In the genomic region with DNA sequence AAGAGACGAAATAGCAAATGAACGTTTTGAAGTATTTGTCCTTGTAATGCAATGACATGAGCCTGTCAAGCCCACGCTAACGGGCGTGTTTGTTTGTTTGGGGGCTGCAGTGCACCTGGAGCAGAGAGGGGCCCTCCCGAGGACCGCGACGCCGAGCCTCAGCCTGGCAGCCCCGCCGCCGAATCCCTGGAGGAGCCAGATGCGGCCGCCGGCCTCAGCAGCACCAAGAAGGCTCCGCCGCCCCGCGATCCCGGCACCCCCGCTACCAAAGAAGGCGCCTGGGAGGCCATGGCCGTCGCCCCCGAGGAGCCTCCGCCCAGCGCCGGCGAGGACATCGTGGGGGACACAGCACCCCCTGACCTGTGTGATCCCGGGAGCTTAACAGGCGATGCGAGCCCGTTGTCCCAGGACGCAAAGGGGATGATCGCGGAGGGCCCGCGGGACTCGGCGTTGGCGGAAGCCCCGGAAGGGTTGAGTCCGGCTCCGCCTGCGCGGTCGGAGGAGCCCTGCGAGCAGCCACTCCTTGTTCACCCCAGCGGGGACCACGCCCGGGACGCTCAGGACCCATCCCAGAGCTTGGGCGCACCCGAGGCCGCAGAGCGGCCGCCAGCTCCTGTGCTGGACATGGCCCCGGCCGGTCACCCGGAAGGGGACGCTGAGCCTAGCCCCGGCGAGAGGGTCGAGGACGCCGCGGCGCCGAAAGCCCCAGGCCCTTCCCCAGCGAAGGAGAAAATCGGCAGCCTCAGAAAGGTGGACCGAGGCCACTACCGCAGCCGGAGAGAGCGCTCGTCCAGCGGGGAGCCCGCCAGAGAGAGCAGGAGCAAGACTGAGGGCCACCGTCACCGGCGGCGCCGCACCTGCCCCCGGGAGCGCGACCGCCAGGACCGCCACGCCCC, we compare ENCODE assay signal across 16 cellular contexts. TPM values are rescaled to one million over a fixed set of nuclear protein-coding genes. Genes with fewer than 3 reads are reported as not detected.
DNase-seq lines count a peak whose midpoint lies in the region; ATAC-seq, FAIRE-seq and TF ChIP-seq lines count a peak whose summit lies in the region.
"Had no signal": no experiment of that assay in that cellular context is flagged by ENCODE, and none has a peak within 500 bp of the region (broad histone marks: within the 10 kb centered on the region; RNA-seq: fewer than 3 reads in every experiment).

No MANE protein-coding gene starts in this region.

- no peaks in the 10 kb centered on the region for H3K79me2 ChIP-seq in K562 (ENCODE audit: control insufficient read depth, insufficient read depth, low read length)

- no peak for TF ChIP-seq RAD21 in K562 (CRISPR knock-in tag; conservative IDR thresholded peaks at IDR 0.05 in 1 of 2, IDR thresholded peaks at IDR 0.05 in 1 of 2)

- no peak for TF ChIP-seq POLR2A in K562 (conservative IDR thresholded peaks at IDR 0.05)

- ATAC-seq in Right ventricle myocardium superior (ENCODE audit: poor library complexity) = no peak
- no peak for ATAC-seq in K562
- ATAC-seq in lower lobe of right lung = peak; percentile 12 to 38
- no peak for ATAC-seq in WTC11
- ATAC-seq: GM12878 had no signal

- H3K9me1 ChIP-seq in K562 (ENCODE audit: control insufficient read depth, insufficient read depth, low read length) = no peaks in the 10 kb centered on the region

- POLR2A ChIA-PET in K562 (lab: Yijun Ruan, JAX) = interaction anchor here (1.0 kb wide), 1 partner anchor 57 kb away, joined by 4 read pairs; no protein-coding TSS in a partner anchor
- POLR2A ChIA-PET in WTC11 (lab: Charles Lee) = interaction anchor here (1.0 kb wide), 1 partner anchor 170 kb away, joined by 3 read pairs; no protein-coding TSS in a partner anchor

- H3K9ac ChIP-seq in K562 (ENCODE audit: insufficient read depth in 1 of 2, low read depth in 2 of 2, low read length in 2 of 2) = no peak overlapping the region
- H3K9ac ChIP-seq: BLaER1 had no signal

- no peak for FAIRE-seq in K562 (lab: Jason Lieb, UNC)
- FAIRE-seq: GM12878 had no signal

- H3K4me1 Mint-ChIP-seq in WTC11 = no peaks in the 10 kb centered on the region
- H3K4me1 Mint-ChIP-seq: CD4-positive, CD25-positive, alpha-beta regulatory T cell had no signal

- H2AFZ ChIP-seq in K562 (ENCODE audit: low read depth, low read length) = no peak overlapping the region

- H3K9me3 ChIP-seq in K562 (replicated peaks; ENCODE audit: control insufficient read depth, insufficient read depth, low read depth, low read length) = no peaks in the 10 kb centered on the region; the same call in 1 of the 2 replicates
- no peaks in the 10 kb centered on the region for H3K9me3 ChIP-seq in lower lobe of right lung
- H3K9me3 ChIP-seq: BLaER1, HAP-1 had no signal

- H3K27ac ChIP-seq in K562 (ENCODE audit: extremely low read depth, low read depth, low read length) (no peak overlapping the region), lower lobe of right lung (no peak overlapping the region)
- H3K27ac ChIP-seq: 22Rv1, BLaER1 had no signal

- DNase-seq in Right ventricle myocardium superior (peak; percentile 38), cardiac septum (ENCODE audit: low spot score) (no peak), K562 (ENCODE audit: extremely low read depth in 1 of 4, low spot score in 3 of 4) (no peak), lower lobe of right lung (no peak), posterior vena cava (ENCODE audit: low spot score) (peak; percentile 79), CD1c-positive myeloid dendritic cell (ENCODE audit: extremely low spot score) (no peak), NCI-H1105 treated with DMSO at 0.1 percent for 48 hours (lab: John Stamatoyannopoulos, UW) (no peak), WTC11 (ENCODE audit: low spot score) (no peak)
- DNase-seq: Calu3; CD4-positive, CD25-positive, alpha-beta regulatory T cell; DMS79; GOT3 had no signal

- no peaks in the 10 kb centered on the region for H3K27me3 ChIP-seq in K562 (ENCODE audit: control insufficient read depth in 2 of 2, insufficient read depth in 2 of 2, low read length in 2 of 2)
- H3K27me3 ChIP-seq in lower lobe of right lung (ENCODE audit: low read depth) = no peaks in the 10 kb centered on the region
- H3K27me3 ChIP-seq: BLaER1 had no signal

- H4K20me1 ChIP-seq in K562 (replicated peaks; ENCODE audit: control insufficient read depth, insufficient read depth, low read length) = 0 out of 2 replicates have a peak, but pooled peaks cover 8% of the 10 kb centered on the region

- H3K36me3 ChIP-seq in K562 (ENCODE audit: control insufficient read depth, insufficient read depth, low read length) (peaks cover 89% of the 10 kb centered on the region), lower lobe of right lung (peaks cover 98% of the 10 kb centered on the region)

- 98% methylated on average over 26 of the region's 91 CpGs for WGBS in K562 (ENCODE audit: insufficient coverage, low coverage, missing lambda C conversion rate)

- no peak overlapping the region for H3K27ac Mint-ChIP-seq in WTC11
- H3K27ac Mint-ChIP-seq: CD4-positive, CD25-positive, alpha-beta regulatory T cell had no signal

- TF ChIP-seq CTCF in K562 (IDR thresholded peaks at IDR 0.05 in 2 of 3, conservative IDR thresholded peaks at IDR 0.05 in 1 of 3; ENCODE audit: insufficient read depth in 2 of 3, low read depth in 1 of 3, low read length in 3 of 3) (no peak), lower lobe of right lung (IDR thresholded peaks at IDR 0.05) (no peak), WTC11 (IDR thresholded peaks at IDR 0.05) (no peak)

- H3K4me3 ChIP-seq in K562 = no peak overlapping the region
- no peak overlapping the region for H3K4me3 ChIP-seq in lower lobe of right lung
- H3K4me3 ChIP-seq: BLaER1, GM12878, HAP-1 had no signal

- CTCF ChIA-PET in K562 (lab: Yijun Ruan, JAX; ENCODE audit: low intra/inter-chr PET ratio) = no interaction called here
- CTCF ChIA-PET in WTC11 (lab: Charles Lee) = no interaction called here

- in situ Hi-C loops in K562 (cut with MboI) = no loop called here

- intact Hi-C loops in Right ventricle myocardium superior (cut with DNase I) (no loop called here), cardiac septum (cut with DNase I) (no loop called here), K562 (cut with micrococcal nuclease) (no loop called here), lower lobe of right lung (cut with DNase I) (no loop called here), posterior vena cava (cut with DNase I) (no loop called here)

- H3K9me3 Mint-ChIP-seq in WTC11 = no peaks in the 10 kb centered on the region

- peaks cover 56% of the 10 kb centered on the region for H3K36me3 Mint-ChIP-seq in WTC11

- no TSS peak for BruUV-seq in K562 (replicated peaks; lab: Mats Ljungman, UMichigan)

- no peak overlapping the region for H3K4me2 ChIP-seq in K562 (ENCODE audit: insufficient read depth, low read length)
- H3K4me2 ChIP-seq: BLaER1 had no signal

- H3K4me3 Mint-ChIP-seq in WTC11 = no peak overlapping the region
- H3K4me3 Mint-ChIP-seq: CD4-positive, CD25-positive, alpha-beta regulatory T cell had no signal

- no peaks in the 10 kb centered on the region for H3K27me3 Mint-ChIP-seq in WTC11 (ENCODE audit: low read depth)
- H3K27me3 Mint-ChIP-seq: CD4-positive, CD25-positive, alpha-beta regulatory T cell had no signal

- H3K4me1 ChIP-seq in K562 (replicated peaks in 1 of 2; ENCODE audit: control insufficient read depth in 2 of 2, insufficient read depth in 2 of 2, low read length in 2 of 2) (no peaks in the 10 kb centered on the region), lower lobe of right lung (no peaks in the 10 kb centered on the region)
- H3K4me1 ChIP-seq: HAP-1 had no signal

- TF ChIP-seq EP300 in K562 (IDR thresholded peaks at IDR 0.05; ENCODE audit: low read length) = no peak

TF ChIP-seq in K562, 482 proteins besides CTCF, POLR2A, EP300 and RAD21 (continues in another document):
- TF ChIP-seq, protein P1, sequence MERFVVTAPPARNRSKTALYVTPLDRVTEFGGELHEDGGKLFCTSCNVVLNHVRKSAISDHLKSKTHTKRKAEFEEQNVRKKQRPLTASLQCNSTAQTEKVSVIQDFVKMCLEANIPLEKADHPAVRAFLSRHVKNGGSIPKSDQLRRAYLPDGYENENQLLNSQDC (CRISPR knock-in tag; IDR thresholded peaks at IDR 0.05) = no peak
- TF ChIP-seq FOXM1 (IDR thresholded peaks at IDR 0.05; ENCODE audit: low read depth) = no peak
- TF ChIP-seq FOXM1 (CRISPR knock-in tag; IDR thresholded peaks at IDR 0.05; ENCODE audit: low read depth) = no peak
- TF ChIP-seq TCF7 (IDR thresholded peaks at IDR 0.05; ENCODE audit: borderline replicate concordance) = no peak
- TF ChIP-seq ETV1 (tag; conservative IDR thresholded peaks at IDR 0.05; ENCODE audit: low read depth) = no peak

TF ChIP-seq in WTC11, 78 proteins besides CTCF, POLR2A, EP300 and RAD21 (continues in another document):
- TF ChIP-seq, protein P2, sequence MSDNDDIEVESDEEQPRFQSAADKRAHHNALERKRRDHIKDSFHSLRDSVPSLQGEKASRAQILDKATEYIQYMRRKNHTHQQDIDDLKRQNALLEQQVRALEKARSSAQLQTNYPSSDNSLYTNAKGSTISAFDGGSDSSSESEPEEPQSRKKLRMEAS (CRISPR knock-in tag; IDR thresholded peaks at IDR 0.05) = no peak

RNA-seq across cellular contexts. Expression of a gene that starts 49.1 kb away (rescaled TPM):
- total RNA-seq in Right ventricle myocardium superior = 4.1 TPM
- total RNA-seq in cardiac septum = 5.8 TPM
- 26.4 and 32.0 TPM in 2 replicates for total RNA-seq in K562 (2011; cell fraction: chromatin; rRNA removed; ENCODE audit: low replicate concordance)
- total RNA-seq in K562 (2011; cell fraction: nucleolus; rRNA removed) = 12.8 and 13.8 TPM in 2 replicates
- 19.7 and 25.3 TPM in 2 replicates for total RNA-seq in K562 (2011; cell fraction: nucleoplasm; rRNA removed)
- total RNA-seq in K562 (2014; rRNA removed) = 5.4 and 8.2 TPM in 2 replicates
- 7.4 and 8.2 TPM in 2 replicates for total RNA-seq in K562 (2014; rRNA removed; fragmentation: Illumina TruSeq; extraction: Trizol)
- 6.6 and 7.0 TPM in 2 replicates for total RNA-seq in K562 (2015; rRNA removed; fragmentation: Illumina TruSeq; extraction: Trizol)
- 15.3 and 16.1 TPM in 2 replicates for total RNA-seq in K562 (2021)
- polyA plus RNA-seq in K562 (2011; rRNA removed) = 4.8 and 6.3 TPM in 2 replicates
- polyA plus RNA-seq in K562 (2011; cell fraction: cytosol; rRNA removed) = 3.6 and 3.9 TPM in 2 replicates
- polyA plus RNA-seq in K562 (2011; cell fraction: nucleus; rRNA removed) = 10.5 and 13.4 TPM in 2 replicates
- 7.5 and 8.2 TPM in 2 replicates for polyA plus RNA-seq in K562 (2012)
- polyA plus RNA-seq in K562 (2014; fragmentation: Illumina TruSeq; extraction: Trizol) = 11.2 and 12.7 TPM in 2 replicates
- polyA plus RNA-seq in K562 (2014; fragmentation: Nextera tagmentation; extraction: Ambion mirVana) = 1 to 10 TPM; 2.1 to 4.1 TPM
- 6.0 and 7.2 TPM in 2 replicates for polyA plus RNA-seq in K562 (2014; rRNA removed)
- polyA minus RNA-seq in K562 (2011; rRNA and poly(A)+ RNA removed) = 7.5 and 9.2 TPM in 2 replicates
- polyA minus RNA-seq in K562 (2011; cell fraction: cytosol; rRNA and poly(A)+ RNA removed) = 7.7 and 9.3 TPM in 2 replicates
- 4.6 and 5.9 TPM in 2 replicates for polyA minus RNA-seq in K562 (2011; cell fraction: nucleus; rRNA and poly(A)+ RNA removed)
- 10.6 TPM for total RNA-seq in lower lobe of right lung
- 10 to 100 TPM in 1 of 2 donors, 1 to 10 TPM in 1; 8.3 to 11.2 TPM for total RNA-seq in posterior vena cava
- total RNA-seq in WTC11 (2021) = 15.9 to 17.1 TPM (median 16.4 TPM) in 3 replicates

Comparison
In these comparisons a context has a peak if more than half of its experiments do, and no peak if none do; other contexts are left out.
1. DNase-seq: peak in Right ventricle myocardium superior (single experiment) and posterior vena cava (single experiment); none in cardiac septum (single experiment), K562 (0 of 4), lower lobe of right lung (single experiment), CD1c-positive myeloid dendritic cell (single experiment), NCI-H1105 treated with DMSO at 0.1 percent for 48 hours (single experiment) and WTC11 (single experiment).
2. ATAC-seq: peak in lower lobe of right lung (2 of 2); none in Right ventricle myocardium superior (single experiment), K562 (single experiment) and WTC11 (single experiment).